25 cellular contexts compared by ENCODE assay signal in the genomic region with DNA sequence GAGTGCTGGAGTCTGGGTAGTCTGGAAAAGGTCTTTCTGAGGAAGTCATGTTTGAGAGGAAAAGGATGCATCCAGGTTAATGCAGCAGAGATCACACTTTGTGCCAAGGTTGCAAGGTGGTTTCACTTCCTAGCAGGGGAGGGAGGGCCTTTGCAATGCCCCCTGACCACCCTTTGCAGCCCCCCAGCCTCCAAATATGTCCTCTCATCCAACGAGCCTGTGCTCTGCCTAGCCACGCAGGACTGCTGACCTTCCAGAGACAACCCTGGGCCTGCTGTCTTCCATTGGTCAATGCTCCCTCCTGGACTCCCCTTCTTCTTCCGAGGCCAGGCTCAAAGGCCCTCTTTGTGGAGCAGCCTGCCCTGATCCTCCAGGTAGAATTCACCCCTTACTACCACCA. TPM values are rescaled to one million over a fixed set of nuclear protein-coding genes. Genes with fewer than 3 reads are reported as not detected.
DNase-seq lines count a peak whose midpoint lies in the region; FAIRE-seq and TF ChIP-seq lines count a peak whose summit lies in the region.
"Had no signal": no experiment of that assay in that cellular context is flagged by ENCODE, and none has a peak within 500 bp of the region (broad histone marks: within the 10 kb centered on the region; RNA-seq: fewer than 3 reads in every experiment).

No MANE protein-coding gene starts in this region.

- TF ChIP-seq CTCF in chondrocyte (IDR thresholded peaks at IDR 0.05) (no peak), osteoblast (IDR thresholded peaks at IDR 0.05; ENCODE audit: extremely low read depth, low read depth, low read length) (no peak)

- DNase-seq in chondrocyte (ENCODE audit: low spot score): no peak
- peak; percentile 43 for DNase-seq in islet precursor cell
- peak; percentile 34 for DNase-seq in osteoblast (ENCODE audit: insufficient read length, low spot score, missing footprints)
- no peak for DNase-seq in RCC 7860 (ENCODE audit: low spot score)
- no peak for DNase-seq in amniotic stem cell (lab: John Stamatoyannopoulos, UW)
- no peak for DNase-seq in cortex of kidney (lab: John Stamatoyannopoulos, UW)
- DNase-seq in hippocampal formation (lab: John Stamatoyannopoulos, UW): no peak
- DNase-seq: 8988T; ACHN; AML-193; BE2C; CD4-positive, alpha-beta T cell; CD8-positive, alpha-beta memory T cell; DMS 273 treated with DMSO at 0.1 percent for 48 hours; DMS79; EL; GDM1; GOT3; H7; HCEC 1CT had no signal

- H3K27me3 ChIP-seq in osteoblast (ENCODE audit: insufficient read depth, low read length): no peaks in the 10 kb centered on the region
- H3K27me3 ChIP-seq: BLaER1 treated with 17β-estradiol and CSF1 and Interleukin-3, amounts not matched to agents 10 nM and 100 nM had no signal

- H4K20me1 ChIP-seq in osteoblast (ENCODE audit: insufficient read depth, low read length): no peaks in the 10 kb centered on the region
- H4K20me1 ChIP-seq: BLaER1 treated with 17β-estradiol and CSF1 and Interleukin-3, amounts not matched to agents 10 nM and 100 nM had no signal

- no peak overlapping the region for H3K27ac ChIP-seq in osteoblast (ENCODE audit: low read depth, low read length)
- H3K27ac ChIP-seq: A549; BLaER1 treated with 17β-estradiol and CSF1 and Interleukin-3, amounts not matched to agents 10 nM and 100 nM had no signal

- peak overlapping the region; percentile 1 for H3K27ac Mint-ChIP-seq in chondrocyte (ENCODE audit: unreplicated experiment)
- H3K27ac Mint-ChIP-seq: CD14-positive monocyte; CD4-positive, alpha-beta T cell; CD8-positive, alpha-beta memory T cell had no signal

- no peak overlapping the region for H3K4me3 Mint-ChIP-seq in chondrocyte (ENCODE audit: unreplicated experiment)
- H3K4me3 Mint-ChIP-seq: CD14-positive monocyte; CD4-positive, alpha-beta T cell; CD8-positive, alpha-beta memory T cell had no signal

- H3K9me3 ChIP-seq in osteoblast (ENCODE audit: low read depth, low read length): no peaks in the 10 kb centered on the region
- H3K9me3 ChIP-seq: A549, BE2C had no signal

- no peak overlapping the region for H3K4me2 ChIP-seq in osteoblast (ENCODE audit: insufficient read depth, low read length)
- H3K4me2 ChIP-seq: A549 had no signal

- no peaks in the 10 kb centered on the region for H3K4me1 ChIP-seq in osteoblast (ENCODE audit: insufficient read depth, low read length)
- H3K4me1 ChIP-seq: A549, BE2C had no signal

- no peak overlapping the region for H2AFZ ChIP-seq in osteoblast (ENCODE audit: low read length)

- H3K36me3 ChIP-seq in osteoblast (ENCODE audit: insufficient read depth, low read length): no peaks in the 10 kb centered on the region
- H3K36me3 ChIP-seq: BE2C; BLaER1 treated with 17β-estradiol and CSF1 and Interleukin-3, amounts not matched to agents 10 nM and 100 nM had no signal

- peaks cover 11% of the 10 kb centered on the region for H3K9me3 Mint-ChIP-seq in chondrocyte (ENCODE audit: low read depth)
- H3K9me3 Mint-ChIP-seq: CD4-positive, alpha-beta T cell; CD8-positive, alpha-beta memory T cell had no signal

- no peak overlapping the region for H3K4me3 ChIP-seq in osteoblast (ENCODE audit: insufficient read depth, low read length)
- H3K4me3 ChIP-seq: A549; BLaER1 treated with 17β-estradiol and CSF1 and Interleukin-3, amounts not matched to agents 10 nM and 100 nM; GM12878 had no signal

- peaks cover 4% of the 10 kb centered on the region for H3K4me1 Mint-ChIP-seq in chondrocyte (ENCODE audit: low read depth)
- H3K4me1 Mint-ChIP-seq: CD14-positive monocyte; CD8-positive, alpha-beta memory T cell had no signal

- peaks cover 6% of the 10 kb centered on the region for H3K27me3 Mint-ChIP-seq in chondrocyte (ENCODE audit: low read depth)

- no peaks in the 10 kb centered on the region for H3K79me2 ChIP-seq in osteoblast (ENCODE audit: insufficient read depth, low read length)

- no peak for FAIRE-seq in RCC 7860 (lab: Jason Lieb, UNC)
- FAIRE-seq: A549, D721Med, GM12878 had no signal

- H3K36me3 Mint-ChIP-seq in chondrocyte (ENCODE audit: low read depth): no peaks in the 10 kb centered on the region
- H3K36me3 Mint-ChIP-seq: CD14-positive monocyte; CD8-positive, alpha-beta memory T cell had no signal

RNA-seq across cellular contexts. Expression of gene TUNAR, which starts 47.3 kb away (rescaled TPM):
- total RNA-seq in chondrocyte (not detected in 3 replicates), osteoblast (not detected in 2 replicates)
- total RNA-seq: CD4-positive, alpha-beta T cell; CD8-positive, alpha-beta memory T cell; GM12878 had no signal

Comparison
In these comparisons a context has a peak if more than half of its experiments do, and no peak if none do; other contexts are left out.
1. DNase-seq: peak in islet precursor cell (single experiment) and osteoblast (single experiment); none in chondrocyte (single experiment), RCC 7860 (single experiment), amniotic stem cell (single experiment), cortex of kidney (single experiment) and hippocampal formation (0 of 2).